Comparison of ENCODE assay signal across 1 cellular context in the genomic region with DNA sequence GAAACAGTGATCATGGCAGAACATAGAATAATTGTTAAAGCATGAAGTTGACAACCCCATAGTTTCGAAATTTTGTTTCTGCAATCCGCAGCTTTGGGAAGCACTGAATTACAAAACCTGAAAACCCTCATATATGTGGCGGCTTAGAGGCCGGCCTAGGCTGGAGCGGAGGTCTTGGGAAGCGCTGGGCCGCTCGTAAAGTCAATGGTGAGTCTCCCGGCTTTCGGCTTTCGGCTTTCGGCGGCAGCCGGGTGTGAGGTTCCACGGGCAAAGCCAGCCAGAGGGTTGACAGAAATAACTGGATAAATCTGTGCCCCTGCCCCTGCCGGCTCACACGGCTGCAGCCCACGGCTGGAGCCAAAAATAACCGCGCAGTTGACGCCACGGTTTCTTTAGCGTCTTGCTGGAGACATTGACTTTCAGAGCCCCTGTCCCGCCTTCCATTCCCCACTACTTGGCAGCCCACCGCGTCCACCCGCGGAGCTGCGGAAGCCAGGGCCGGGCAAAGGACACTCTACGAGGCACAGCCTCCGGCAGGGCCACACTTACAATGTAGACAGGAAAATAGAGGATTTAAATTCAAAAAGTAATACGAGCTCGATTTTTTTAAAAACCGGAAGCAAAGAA.
A peak's percentile ranks its signal among the peaks of the same experiment; 100 is the strongest.
TF ChIP-seq lines count a peak whose summit lies in the region.

No MANE protein-coding gene starts in this region.

TF ChIP-seq in K562, 482 proteins besides CTCF, POLR2A, EP300 and RAD21:
- TF ChIP-seq NR3C1 (CRISPR knock-in tag; IDR thresholded peaks at IDR 0.05) (no peak), NR0B1 (IDR thresholded peaks at IDR 0.05; ENCODE audit: partially characterized antibody) (no peak), KLF16 (IDR thresholded peaks at IDR 0.05) (no peak), ZFP36 (IDR thresholded peaks at IDR 0.05; ENCODE audit: low read depth, low read length, partially characterized antibody) (peak; percentile 12), CXXC5 (CRISPR knock-in tag; IDR thresholded peaks at IDR 0.05) (0 out of 2 replicates have a peak, but pooled peaks have one; percentile 12), PTBP1 (IDR thresholded peaks at IDR 0.05; ENCODE audit: low read depth, low read length) (no peak), RREB1 (CRISPR knock-in tag; IDR thresholded peaks at IDR 0.05) (no peak), ZC3H4 (CRISPR knock-in tag; IDR thresholded peaks at IDR 0.05; ENCODE audit: borderline replicate concordance) (no peak), DNMT1 (IDR thresholded peaks at IDR 0.05) (no peak), GATAD2B (IDR thresholded peaks at IDR 0.05; ENCODE audit: borderline replicate concordance) (no peak), C11orf30 (IDR thresholded peaks at IDR 0.05; ENCODE audit: low read depth) (no peak), JUNB (CRISPR knock-in tag; conservative IDR thresholded peaks at IDR 0.05) (no peak), RNF2 (IDR thresholded peaks at IDR 0.05) (no peak), SMAD3 (CRISPR knock-in tag; conservative IDR thresholded peaks at IDR 0.05) (no peak), ARNT (IDR thresholded peaks at IDR 0.05) (no peak)
